Comparison of ENCODE assay signal across 8 cellular contexts in genomic region chr11:66638177-66639065, GRCh38. TPM values are rescaled to one million over a fixed set of nuclear protein-coding genes. Genes with fewer than 3 reads are reported as not detected.
A peak's percentile ranks its signal among the peaks of the same experiment; 100 is the strongest.
DNase-seq lines count a peak whose midpoint lies in the region; ATAC-seq and TF ChIP-seq lines count a peak whose summit lies in the region.

Gene RBM4 (plus strand): TSS chr11:66638703. CDS start chr11:66639712, 1,009 bp downstream.

- peaks cover 20% of the 10 kb centered on the region for H3K4me1 ChIP-seq in ES-I3 (ENCODE audit: insufficient read depth, low read length)

- H3K27ac Mint-ChIP-seq in natural killer cell treated with Interleukin-12 subunit alpha and Interleukin-12 subunit beta and Interleukin-15 and Interleukin-18, amount 100 ng/mL, for 72 hours = peak within 1 kb of the TSS; percentile 91 to 97

- peak; percentile 99 for DNase-seq in H7
- peak; percentile 100 for DNase-seq in M059J (ENCODE audit: low read depth)
- peak; percentile 100 for DNase-seq in SHP77 (lab: John Stamatoyannopoulos, UW)
- DNase-seq in activated effector memory CD4-positive, alpha-beta T cell treated with Interleukin-2 at 50 U/mL for 16 hours = peak; percentile 92
- peak; percentile 100 for DNase-seq in fibroblast of pulmonary artery (ENCODE audit: low read depth)
- DNase-seq in natural killer cell treated with Interleukin-12 subunit alpha and Interleukin-12 subunit beta and Interleukin-15 and Interleukin-18, amount 100 ng/mL, for 72 hours (ENCODE audit: low spot score) = peak; percentile 98
- DNase-seq in stimulated activated naive CD8-positive, alpha-beta T cell treated with anti-CD3 and anti-CD28 coated beads, Interleukin-15, Interleukin-2, amounts not matched to agents 100 U/mL and 50 U/mL, for 24 hours = peak; percentile 94

- peak; percentile 3 for TF ChIP-seq CTCF in fibroblast of pulmonary artery (IDR thresholded peaks at IDR 0.05; ENCODE audit: low read length, missing control alignments)

- H3K4me3 ChIP-seq in H7 (ENCODE audit: insufficient read depth, low read depth, low read length) (peak within 1 kb of the TSS; percentile 85), fibroblast of pulmonary artery (replicated peaks; ENCODE audit: low read depth, low read length) (peak within 1 kb of the TSS; percentile 94)

- peak within 1 kb of the TSS; percentile 94 for H3K9ac ChIP-seq in ES-I3 (ENCODE audit: low read depth, low read length)

- peak within 1 kb of the TSS; percentile 94 for H3K4me3 Mint-ChIP-seq in natural killer cell treated with Interleukin-12 subunit alpha and Interleukin-12 subunit beta and Interleukin-15 and Interleukin-18, amount 100 ng/mL, for 72 hours

- H3K36me3 ChIP-seq in ES-I3 (ENCODE audit: insufficient read depth, low read length) (peaks cover 32% of the 10 kb centered on the region), H7 (replicated peaks; ENCODE audit: control insufficient read depth, insufficient read depth, low read length) (peaks cover 31% of the 10 kb centered on the region)

- H3K36me3 Mint-ChIP-seq in natural killer cell treated with Interleukin-12 subunit alpha and Interleukin-12 subunit beta and Interleukin-15 and Interleukin-18, amount 100 ng/mL, for 72 hours = peaks cover 51% of the 10 kb centered on the region

- no peaks in the 10 kb centered on the region for H3K9me3 Mint-ChIP-seq in natural killer cell treated with Interleukin-12 subunit alpha and Interleukin-12 subunit beta and Interleukin-15 and Interleukin-18, amount 100 ng/mL, for 72 hours

- ATAC-seq in natural killer cell treated with Interleukin-12 subunit alpha and Interleukin-12 subunit beta and Interleukin-15 and Interleukin-18, amount 100 ng/mL, for 72 hours = peak; percentile 97 to 98
- peak; percentile 97 for ATAC-seq in stimulated activated naive CD8-positive, alpha-beta T cell treated with anti-CD3 and anti-CD28 coated beads, Interleukin-15, Interleukin-2, amounts not matched to agents 100 U/mL and 50 U/mL, for 24 hours

- no peaks in the 10 kb centered on the region for H3K27me3 Mint-ChIP-seq in natural killer cell treated with Interleukin-12 subunit alpha and Interleukin-12 subunit beta and Interleukin-15 and Interleukin-18, amount 100 ng/mL, for 72 hours

- H3K4me1 Mint-ChIP-seq in natural killer cell treated with Interleukin-12 subunit alpha and Interleukin-12 subunit beta and Interleukin-15 and Interleukin-18, amount 100 ng/mL, for 72 hours (ENCODE audit: low read depth in 2 of 2) = peaks cover 52 to 63% of the 10 kb centered on the region in 2 donors

- H3K27me3 ChIP-seq in H7 (ENCODE audit: control insufficient read depth, insufficient read depth, low read length) = no peaks in the 10 kb centered on the region

- H3K9me3 ChIP-seq in ES-I3 (ENCODE audit: control insufficient read depth, insufficient read depth, low read length) = no peaks in the 10 kb centered on the region

RNA-seq across cellular contexts. Expression of gene RBM4, which starts in this region (rescaled TPM):
- total RNA-seq in H7 (2014; rRNA removed; shearing (Covaris generic)) = 120 and 134 TPM in 2 replicates
- 93.6 and 126 TPM in 2 replicates for total RNA-seq in M059J (2014; rRNA removed; shearing (Covaris generic))
- total RNA-seq in natural killer cell treated with Interleukin-12 subunit alpha and Interleukin-12 subunit beta and Interleukin-15 and Interleukin-18, amount 100 ng/mL, for 72 hours = 100 to 1,000 TPM; 142 to 162 TPM

Comparison
In these comparisons a context has a peak if more than half of its experiments do, and no peak if none do; other contexts are left out.
1. Peak in every context shown above with its lines: DNase-seq, ATAC-seq and H3K4me3 ChIP-seq.